ENCODE assay signal across 13 cellular contexts in genomic region chr9:119368179-119368578, GRCh38. TPM values are rescaled to one million over a fixed set of nuclear protein-coding genes. Genes with fewer than 3 reads are reported as not detected.
A peak's percentile ranks its signal among the peaks of the same experiment; 100 is the strongest.
DNase-seq lines count a peak whose midpoint lies in the region; ATAC-seq lines count a peak whose summit lies in the region.
"Had no signal": no experiment of that assay in that cellular context is flagged by ENCODE, and none has a peak within 500 bp of the region (broad histone marks: within the 10 kb centered on the region; RNA-seq: fewer than 3 reads in every experiment).

No MANE protein-coding gene starts in this region.

- H3K27me3 ChIP-seq in H7 (ENCODE audit: control insufficient read depth, insufficient read depth, low read length) (peaks cover 28% of the 10 kb centered on the region), adipocyte (replicated peaks; ENCODE audit: control insufficient read depth, insufficient read depth, low read length) (peaks cover 9% of the 10 kb centered on the region)

- H3K9ac ChIP-seq in adipocyte (ENCODE audit: low read length), result peak overlapping the region; percentile 65

- H3K4me3 ChIP-seq in H7 (ENCODE audit: insufficient read depth, low read depth, low read length), result peak overlapping the region; percentile 94
- peak overlapping the region; percentile 90 for H3K4me3 ChIP-seq in adipocyte (ENCODE audit: low read length)
- peak overlapping the region; percentile 91 for H3K4me3 ChIP-seq in iPS-11a (ENCODE audit: low read depth, low read length)

- H3K9me3 ChIP-seq in adipocyte (ENCODE audit: control insufficient read depth, low read length), result no peaks in the 10 kb centered on the region

- no peak for ATAC-seq in GM21619 (IDR thresholded peaks at IDR 0.05; ENCODE audit: unreplicated experiment)
- ATAC-seq in HG02970 (IDR thresholded peaks at IDR 0.05; ENCODE audit: low FRiP score, unreplicated experiment), result no peak
- ATAC-seq in HG02798 (IDR thresholded peaks at IDR 0.05; ENCODE audit: poor library complexity, unreplicated experiment), result no peak
- ATAC-seq: esophagus mucosa had no signal

- peaks cover 12% of the 10 kb centered on the region for H3K4me1 ChIP-seq in adipocyte (ENCODE audit: control insufficient read depth, insufficient read depth, low read length)

- DNase-seq in H7 (no peak), adipocyte (ENCODE audit: low read depth) (no peak), putamen (ENCODE audit: low spot score) (peak; percentile 45)
- DNase-seq: activated CD4-positive, alpha-beta T cell treated with anti-CD3 and anti-CD28 coated beads for 4 hours; COR-L47; NCI-H187 treated with DMSO at 0.1 percent for 48 hours; SW 1271 had no signal

- H3K36me3 ChIP-seq in H7 (replicated peaks; ENCODE audit: control insufficient read depth, insufficient read depth, low read length) (no peaks in the 10 kb centered on the region), adipocyte (ENCODE audit: control insufficient read depth, insufficient read depth, low read length, severe bottlenecking) (no peaks in the 10 kb centered on the region)

RNA-seq across cellular contexts. Expression of gene BRINP1, which starts 1.1 kb away (rescaled TPM):
- total RNA-seq in H7 (2014; rRNA removed; shearing (Covaris generic)), result 14.4 and 15.7 TPM in 2 replicates
- total RNA-seq: activated T-helper 1 cell treated with anti-CD3 and anti-CD28 coated beads, Interleukin-12 subunit alpha, Interleukin-12 subunit beta, Interleukin-2, Interleukin-4 antibody, amounts not matched to agents 30 ng/mL and 10 ng/mL and 1 ng/mL, durations not matched to agents 14 hours and 24 hours and 36 hours had no signal
